ENCODE assay signal across 1 cellular context in genomic region chr14:93747560-93747959, GRCh38.
TF ChIP-seq lines count a peak whose summit lies in the region.

No MANE protein-coding gene starts in this region.

TF ChIP-seq in WTC11, 78 proteins besides CTCF, POLR2A, EP300 and RAD21 (continued from another document):
- TF ChIP-seq USF2 (CRISPR knock-in tag; IDR thresholded peaks at IDR 0.05) = no peak
- TF ChIP-seq ZBTB43 (CRISPR knock-in tag; IDR thresholded peaks at IDR 0.05) = no peak; the same call in 1 of the 2 replicates
- no peak for TF ChIP-seq ZNF425 (CRISPR knock-in tag; conservative IDR thresholded peaks at IDR 0.05)
- no peak for TF ChIP-seq PRDM15 (CRISPR knock-in tag; IDR thresholded peaks at IDR 0.05)
- TF ChIP-seq ESRRA (CRISPR knock-in tag; IDR thresholded peaks at IDR 0.05; ENCODE audit: borderline replicate concordance) = no peak
